ENCODE assay signal across 25 cellular contexts in genomic region chr7:141386881-141387280, GRCh38.
"Had no signal": no experiment of that assay in that cellular context is flagged by ENCODE, and none has a peak within 500 bp of the region (broad histone marks: within the 10 kb centered on the region; RNA-seq: fewer than 3 reads in every experiment).

No MANE protein-coding gene starts in this region.

- H2AFZ ChIP-seq: neural progenitor cell, parathyroid adenoma had no signal

- H3K4me3 ChIP-seq: esophagus squamous epithelium, heart right ventricle, lung, mucosa of descending colon, neural progenitor cell, right lobe of liver, smooth muscle cell, testis, tibial artery, upper lobe of left lung had no signal

- H3K4me2 ChIP-seq: neural progenitor cell, smooth muscle cell had no signal

- H3K36me3 ChIP-seq: esophagus squamous epithelium, heart right ventricle, neural progenitor cell, right lobe of liver, tibial artery, upper lobe of left lung had no signal

- H3K9me3 ChIP-seq: esophagus squamous epithelium, mucosa of descending colon, right lobe of liver, testis, tibial artery, upper lobe of left lung had no signal

- H3K27me3 ChIP-seq: esophagus squamous epithelium, heart right ventricle, neural progenitor cell, right lobe of liver, testis, upper lobe of left lung had no signal

- H3K9ac ChIP-seq: neural progenitor cell, parathyroid adenoma had no signal

- H3K27ac ChIP-seq: esophagus squamous epithelium, neural progenitor cell, parathyroid adenoma, right lobe of liver, testis, tibial artery, upper lobe of left lung had no signal

- DNase-seq: cortex of kidney; effector memory CD8-positive, alpha-beta T cell; erythroblast; esophagus squamous epithelium; foreskin melanocyte; glutamatergic neuron; heart right ventricle; hippocampal formation; kidney glomerular epithelial cell; mesenchymal stem cell; mucosa of descending colon; naive thymus-derived CD4-positive, alpha-beta T cell; right lobe of liver; stimulated activated CD4-positive, alpha-beta T cell treated with anti-CD3 and anti-CD28 coated beads, Interleukin-12 subunit alpha, Interleukin-12 subunit beta, amount 100 ng/mL, for 4 hours; stimulated activated CD4-positive, alpha-beta T cell treated with anti-CD3 and anti-CD28 coated beads, Interleukin-2, amount 100 ng/mL, for 24 hours; stimulated activated CD4-positive, alpha-beta T cell treated with anti-CD3 and anti-CD28 coated beads, Interleukin-4, amount 100 ng/mL, for 24 hours; stimulated activated naive CD8-positive, alpha-beta T cell treated with anti-CD3 and anti-CD28 coated beads, Interleukin-15, Interleukin-2, amounts not matched to agents 100 U/mL and 50 U/mL, for 24 hours; substantia nigra; testis; tibial artery had no signal

- H3K4me1 ChIP-seq: esophagus squamous epithelium, neural progenitor cell, parathyroid adenoma, right lobe of liver, testis, tibial artery, upper lobe of left lung had no signal
